1 cellular context compared by ENCODE assay signal in genomic region chr6:43368517-43369160, GRCh38.
TF ChIP-seq lines count a peak whose summit lies in the region.

No MANE protein-coding gene starts in this region.

TF ChIP-seq in K562, 482 proteins besides CTCF, POLR2A, EP300 and RAD21 (continued from another document):
- TF ChIP-seq ZNF609 (CRISPR knock-in tag; IDR thresholded peaks at IDR 0.05; ENCODE audit: borderline replicate concordance) (0 out of 2 replicates have a peak, but pooled peaks have one; percentile 36), E2F6 (IDR thresholded peaks at IDR 0.05; ENCODE audit: borderline replicate concordance in 1 of 2, extremely low read depth in 1 of 2, insufficient read depth in 1 of 2, insufficient read length in 1 of 2, low read depth in 1 of 2, low read length in 1 of 2, poor library complexity in 1 of 2, severe bottlenecking in 1 of 2) (peak in 1 of 2 experiments; percentile 51), TRIM25 (IDR thresholded peaks at IDR 0.05; ENCODE audit: borderline replicate concordance) (0 out of 2 replicates have a peak, but pooled peaks have one; percentile 14), PHB (CRISPR knock-in tag; IDR thresholded peaks at IDR 0.05) (peak; percentile 28; the same call in 1 of the 2 replicates), TEAD4 (IDR thresholded peaks at IDR 0.05; ENCODE audit: low read length) (0 out of 2 replicates have a peak, but pooled peaks have one; percentile 21), TEAD4 (CRISPR knock-in tag; IDR thresholded peaks at IDR 0.05; ENCODE audit: borderline replicate concordance) (no peak), FOXP4 (CRISPR knock-in tag; IDR thresholded peaks at IDR 0.05; ENCODE audit: borderline replicate concordance) (0 out of 2 replicates have a peak, but pooled peaks have one; percentile 52), ZBTB49 (CRISPR knock-in tag; IDR thresholded peaks at IDR 0.05; ENCODE audit: borderline replicate concordance) (0 out of 2 replicates have a peak, but pooled peaks have one; percentile 71), CREM (IDR thresholded peaks at IDR 0.05; ENCODE audit: low read depth) (peak; percentile 10; the same call in 1 of the 2 replicates), ELK1 (CRISPR knock-in tag; IDR thresholded peaks at IDR 0.05) (no peak), MAX (CRISPR knock-in tag; IDR thresholded peaks at IDR 0.05) (peak; percentile 35; the same call in 1 of the 2 replicates), ZNF511 (CRISPR knock-in tag; IDR thresholded peaks at IDR 0.05) (no peak), CREB1 (IDR thresholded peaks at IDR 0.05) (no peak), CREB1 (CRISPR knock-in tag; IDR thresholded peaks at IDR 0.05) (peak; percentile 30; the same call in 1 of the 2 replicates), MYC (IDR thresholded peaks at IDR 0.05; ENCODE audit: low read depth, low read length) (no peak), MYC (CRISPR knock-in tag; IDR thresholded peaks at IDR 0.05; ENCODE audit: borderline replicate concordance, low read depth) (peak; percentile 32; the same call in 1 of the 2 replicates), PURB (CRISPR knock-in tag; IDR thresholded peaks at IDR 0.05; ENCODE audit: low read depth) (no peak), TEAD1 (CRISPR knock-in tag; IDR thresholded peaks at IDR 0.05) (0 out of 4 replicates have a peak, but pooled peaks of 1 of the 2 experiments have one; percentile 41), ZNF212 (CRISPR knock-in tag; IDR thresholded peaks at IDR 0.05) (no peak), NCOA1 (IDR thresholded peaks at IDR 0.05; ENCODE audit: low read depth) (no peak), MAZ (CRISPR knock-in tag; conservative IDR thresholded peaks at IDR 0.05 in 1 of 2, IDR thresholded peaks at IDR 0.05 in 1 of 2) (peak in 1 of 2 experiments; percentile 54; a peak in 2 of 4 replicates), ARNT (IDR thresholded peaks at IDR 0.05) (0 out of 4 replicates have a peak, but pooled peaks of 1 of the 2 experiments have one; percentile 5), NCOA6 (IDR thresholded peaks at IDR 0.05) (0 out of 2 replicates have a peak, but pooled peaks have one; percentile 10), ZNF583 (CRISPR knock-in tag; IDR thresholded peaks at IDR 0.05) (no peak), GTF2B (IDR thresholded peaks at IDR 0.05; ENCODE audit: extremely low read depth, insufficient read length) (no peak), KAT7 (CRISPR knock-in tag; IDR thresholded peaks at IDR 0.05; ENCODE audit: borderline replicate concordance) (peak; percentile 60; the same call in 1 of the 2 replicates)
